13 cellular contexts compared by ENCODE assay signal in the genomic region with DNA sequence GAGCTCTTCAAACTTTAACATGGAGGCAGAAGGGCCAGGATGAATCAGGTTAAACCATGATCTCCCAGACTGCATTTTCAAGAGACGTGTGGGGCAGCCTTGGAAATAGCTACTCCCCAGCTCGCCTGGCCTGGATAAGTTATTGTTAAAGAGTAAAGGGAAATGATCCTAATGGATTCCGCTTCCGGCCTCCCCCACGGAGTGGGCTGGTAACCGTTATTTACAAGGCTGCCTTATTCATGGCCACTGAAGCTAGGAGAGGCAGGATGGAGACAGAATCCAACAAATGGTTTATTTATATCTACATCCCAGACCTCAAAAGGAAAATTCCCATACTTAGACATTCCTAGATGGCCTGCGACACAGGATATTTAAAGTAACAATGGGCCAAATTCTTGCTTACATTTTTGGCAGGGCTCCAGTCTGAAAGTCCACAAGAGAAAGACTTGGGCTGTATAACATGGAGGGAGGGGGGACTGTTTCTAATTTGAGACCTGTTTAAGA. TPM values are rescaled to one million over a fixed set of nuclear protein-coding genes. Genes with fewer than 3 reads are reported as not detected.
DNase-seq lines count a peak whose midpoint lies in the region; ATAC-seq and TF ChIP-seq lines count a peak whose summit lies in the region.
"Had no signal": no experiment of that assay in that cellular context is flagged by ENCODE, and none has a peak within 500 bp of the region (broad histone marks: within the 10 kb centered on the region; RNA-seq: fewer than 3 reads in every experiment).

No MANE protein-coding gene starts in this region.

- H4K20me1 ChIP-seq in PC-3 (ENCODE audit: low read length), result no peaks in the 10 kb centered on the region

- BruUV-seq in PC-3 (replicated peaks; lab: Mats Ljungman, UMichigan), result no TSS peak

- H3K4me1 ChIP-seq in PC-3 (ENCODE audit: insufficient read depth, low read length) (0 out of 2 replicates have a peak, but pooled peaks cover 9% of the 10 kb centered on the region), esophagus muscularis mucosa (peaks cover 21 to 27% (median 24%) of the 10 kb centered on the region in 4 donors), mesendoderm (ENCODE audit: control insufficient read depth, low read depth, low read length) (peaks cover 34% of the 10 kb centered on the region)

- H3K79me2 ChIP-seq in PC-3 (ENCODE audit: low read length), result no peaks in the 10 kb centered on the region
- H3K79me2 ChIP-seq in mesendoderm (ENCODE audit: control insufficient read depth, insufficient read depth, low read length), result peaks cover 47% of the 10 kb centered on the region

- no peak overlapping the region for H3K23ac ChIP-seq in mesendoderm (ENCODE audit: low read length)

- peaks cover 14% of the 10 kb centered on the region for H3K79me1 ChIP-seq in mesendoderm (ENCODE audit: low read length)

- H3K18ac ChIP-seq in mesendoderm (ENCODE audit: low read length), result peak overlapping the region; percentile 91

- H3K9me3 ChIP-seq in PC-3 (ENCODE audit: low read length), result no peaks in the 10 kb centered on the region
- H3K9me3 ChIP-seq in esophagus muscularis mucosa, result no peaks in the 10 kb centered on the region

- no peak overlapping the region for H3K27ac ChIP-seq in PC-3 (ENCODE audit: low read length)
- H3K27ac ChIP-seq in esophagus muscularis mucosa (replicated peaks in 1 of 4), result peak overlapping the region; percentile 6 to 40 (median 34)
- H3K27ac ChIP-seq in mesendoderm (ENCODE audit: low read depth, low read length), result peak overlapping the region; percentile 98
- H3K27ac ChIP-seq: VCaP had no signal

- intact Hi-C loops in PC-3 (cut with micrococcal nuclease) (no loop called here), esophagus muscularis mucosa (cut with DNase I) (no loop called here)

- CTCF ChIA-PET in PC-3 (lab: Charles Lee), result no interaction called here

- TF ChIP-seq POLR2A in esophagus muscularis mucosa (IDR thresholded peaks at IDR 0.05; ENCODE audit: low read depth), result no peak

- ATAC-seq in PC-3 (no peak; the same call in 1 of the 2 replicates), GM21381 (IDR thresholded peaks at IDR 0.05; ENCODE audit: unreplicated experiment) (no peak), GM18873 (IDR thresholded peaks at IDR 0.05; ENCODE audit: low FRiP score, unreplicated experiment) (no peak), GM18498 (IDR thresholded peaks at IDR 0.05; ENCODE audit: unreplicated experiment) (no peak), GM19395 (IDR thresholded peaks at IDR 0.05; ENCODE audit: unreplicated experiment) (no peak)

- H2BK5ac ChIP-seq in mesendoderm (ENCODE audit: low read length), result peak overlapping the region; percentile 99

- H3K9ac ChIP-seq in PC-3 (ENCODE audit: low read length), result no peak overlapping the region
- H3K9ac ChIP-seq in mesendoderm (ENCODE audit: low read length), result peak overlapping the region; percentile 68

- H3K9me2 ChIP-seq in PC-3 (replicated peaks; ENCODE audit: low read length), result no peaks in the 10 kb centered on the region

- POLR2A ChIA-PET in PC-3 (lab: Charles Lee; ENCODE audit: unreplicated experiment), result no interaction called here

- H2BK120ac ChIP-seq in mesendoderm (ENCODE audit: low read depth, low read length), result peak overlapping the region; percentile 84

- DNase-seq in AG08395 (ENCODE audit: low spot score), result peak; percentile 54
- DNase-seq in PC-3, result peak; percentile 3
- no peak for DNase-seq in esophagus muscularis mucosa (ENCODE audit: extremely low spot score)
- DNase-seq in mesendoderm, result no peak
- DNase-seq: activated gamma-delta T cell treated with Interleukin-2 at 50 U/mL for 16 hours; midbrain; stimulated activated CD4-positive, alpha-beta T cell treated with anti-CD3 and anti-CD28 coated beads, Interleukin-4, amount 100 ng/mL, for 1 hour had no signal

- H2BK15ac ChIP-seq in mesendoderm (replicated peaks; ENCODE audit: low read depth), result no peak overlapping the region

- whole genome bisulfite sequencing in esophagus muscularis mucosa, result 46% methylated on average over 7 of the region's 7 CpGs
- no CpG with 5 or more reads among the region's 7 CpGs for WGBS in mesendoderm (ENCODE audit: extremely low coverage, insufficient coverage, low lambda C conversion rate)

- no peak overlapping the region for H2AFZ ChIP-seq in PC-3 (ENCODE audit: low read length)

- no peaks in the 10 kb centered on the region for H3F3A ChIP-seq in PC-3 (ENCODE audit: low read length, unreplicated experiment)

- H3K56ac ChIP-seq in mesendoderm (ENCODE audit: low read length), result peak overlapping the region; percentile 97

- no peak for TF ChIP-seq CTCF in PC-3 (conservative IDR thresholded peaks at IDR 0.05; ENCODE audit: low read depth, low read length)
- TF ChIP-seq CTCF in esophagus muscularis mucosa (IDR thresholded peaks at IDR 0.05), result no peak

- H3K36me3 ChIP-seq in PC-3 (ENCODE audit: low read depth, low read length), result no peaks in the 10 kb centered on the region
- no peaks in the 10 kb centered on the region for H3K36me3 ChIP-seq in esophagus muscularis mucosa
- no peaks in the 10 kb centered on the region for H3K36me3 ChIP-seq in mesendoderm (ENCODE audit: control insufficient read depth, insufficient read depth, low read length)

- H3K4me3 ChIP-seq in PC-3 (ENCODE audit: low read length) (no peak overlapping the region), esophagus muscularis mucosa (no peak overlapping the region), mesendoderm (ENCODE audit: low read length) (no peak overlapping the region)

- H4K8ac ChIP-seq in mesendoderm (ENCODE audit: low read depth, low read length), result no peak overlapping the region

- H4K5ac ChIP-seq in mesendoderm (ENCODE audit: low read length), result peak overlapping the region; percentile 77

- no peak overlapping the region for H3K4me2 ChIP-seq in PC-3 (ENCODE audit: low read length)
- H3K4me2 ChIP-seq in mesendoderm (ENCODE audit: low read length), result no peak overlapping the region

- no peak overlapping the region for H3K4ac ChIP-seq in mesendoderm (ENCODE audit: low read depth, low read length)

- H3K27me3 ChIP-seq in PC-3 (ENCODE audit: low read length), result no peaks in the 10 kb centered on the region
- no peaks in the 10 kb centered on the region for H3K27me3 ChIP-seq in esophagus muscularis mucosa
- H3K27me3 ChIP-seq in mesendoderm (ENCODE audit: insufficient read depth, low read length, poor library complexity), result no peaks in the 10 kb centered on the region

- H2AK5ac ChIP-seq in mesendoderm (ENCODE audit: low read length), result peak overlapping the region; percentile 100

- no peak for TF ChIP-seq EP300 in esophagus muscularis mucosa (IDR thresholded peaks at IDR 0.05)

RNA-seq across cellular contexts. Expression of a gene that starts 27.9 kb away (rescaled TPM):
- total RNA-seq in PC-3 (2014; rRNA removed) (32.1 and 38.4 TPM in 2 replicates), esophagus muscularis mucosa (10 to 100 TPM; 15.4 to 29.0 (median 24.5) TPM)
- 72.5 TPM for polyA plus RNA-seq in mesendoderm (2013, experiment 1 of 2)
- polyA plus RNA-seq in mesendoderm (2013, experiment 2 of 2), result 71.1 TPM
- total RNA-seq: B cell had no signal

Comparison
In these comparisons a context has a peak if more than half of its experiments do, and no peak if none do; other contexts are left out.
1. DNase-seq: peak in AG08395 (single experiment) and PC-3 (single experiment); none in esophagus muscularis mucosa (single experiment) and mesendoderm (single experiment).